Comparison of ENCODE assay signal across 19 cellular contexts in the genomic region with DNA sequence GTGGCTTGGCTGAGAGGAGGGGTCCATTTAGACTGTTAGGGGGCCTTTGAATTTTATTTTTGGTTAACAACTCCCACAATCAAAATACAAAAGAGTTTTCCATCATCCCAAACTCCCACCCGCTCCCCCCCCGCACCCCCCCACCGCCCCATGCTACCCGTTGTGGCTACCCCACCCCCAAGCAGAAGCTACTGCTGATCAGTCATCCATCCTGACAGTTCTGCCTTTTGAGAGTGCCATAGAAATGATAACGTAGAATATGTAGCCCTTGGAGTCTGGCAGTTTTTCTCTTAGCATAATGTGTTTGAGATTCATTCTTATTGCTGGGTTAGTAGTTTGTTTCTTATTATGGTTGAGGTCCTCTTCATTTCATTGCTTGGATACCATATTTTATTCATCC. TPM values are rescaled to one million over a fixed set of nuclear protein-coding genes. Genes with fewer than 3 reads are reported as not detected.
"Had no signal": no experiment of that assay in that cellular context is flagged by ENCODE, and none has a peak within 500 bp of the region (broad histone marks: within the 10 kb centered on the region; RNA-seq: fewer than 3 reads in every experiment).

No MANE protein-coding gene starts in this region.

- H3K27ac ChIP-seq: coronary artery, neutrophil, skin epidermis, suprapubic skin, thyroid gland, uterus had no signal

- H3K27me3 ChIP-seq: suprapubic skin, thyroid gland, uterus had no signal

- H3K27ac Mint-ChIP-seq: type B pancreatic cell had no signal

- FAIRE-seq: islet of Langerhans had no signal

- DNase-seq: effector CD4-positive, alpha-beta T cell; foreskin melanocyte; head of caudate nucleus; hippocampal formation; kidney glomerular epithelial cell; mesendoderm; naive B cell; stimulated activated CD4-positive, alpha-beta T cell treated with anti-CD3 and anti-CD28 coated beads, Interleukin-2, amount 100 ng/mL, for 24 hours; stimulated activated naive CD8-positive, alpha-beta T cell treated with anti-CD3 and anti-CD28 coated beads, Interleukin-15, Interleukin-2, amounts not matched to agents 100 U/mL and 50 U/mL, for 24 hours; thyroid gland; uterus had no signal

- H3K9me3 ChIP-seq: neutrophil, suprapubic skin, thyroid gland, uterus had no signal

- H3K4me3 Mint-ChIP-seq: naive B cell, type B pancreatic cell had no signal

- ATAC-seq: sciatic nerve; stimulated activated naive CD8-positive, alpha-beta T cell treated with anti-CD3 and anti-CD28 coated beads, Interleukin-15, Interleukin-2, amounts not matched to agents 100 U/mL and 50 U/mL, for 24 hours had no signal

- H3K9me3 Mint-ChIP-seq: type B pancreatic cell had no signal

- H3K4me3 ChIP-seq: coronary artery, skin epidermis, suprapubic skin, thyroid gland, uterus had no signal

- H3K4me1 ChIP-seq: uterus had no signal

- H3K36me3 Mint-ChIP-seq: naive B cell, type B pancreatic cell had no signal

- H3K36me3 ChIP-seq: neutrophil, suprapubic skin, thyroid gland, uterus had no signal

RNA-seq across cellular contexts. Expression of a gene that starts 14.3 kb away (rescaled TPM):
- polyA plus RNA-seq: neural cell had no signal
